17 cellular contexts compared by ENCODE assay signal in genomic region chr9:121326924-121327613, GRCh38. TPM values are rescaled to one million over a fixed set of nuclear protein-coding genes. Genes with fewer than 3 reads are reported as not detected.
DNase-seq lines count a peak whose midpoint lies in the region; ATAC-seq and TF ChIP-seq lines count a peak whose summit lies in the region.
"Had no signal": no experiment of that assay in that cellular context is flagged by ENCODE, and none has a peak within 500 bp of the region (broad histone marks: within the 10 kb centered on the region; RNA-seq: fewer than 3 reads in every experiment).

No MANE protein-coding gene starts in this region.

- H3K27me3 ChIP-seq in heart left ventricle (no peaks in the 10 kb centered on the region), gastrocnemius medialis (no peaks in the 10 kb centered on the region), vagina (no peaks in the 10 kb centered on the region)
- H3K27me3 ChIP-seq: hepatocyte had no signal

- no peak for TF ChIP-seq CTCF in heart left ventricle (IDR thresholded peaks at IDR 0.05)
- TF ChIP-seq CTCF in gastrocnemius medialis (IDR thresholded peaks at IDR 0.05 in 4 of 5, conservative IDR thresholded peaks at IDR 0.05 in 1 of 5): no peak
- no peak for TF ChIP-seq CTCF in vagina (IDR thresholded peaks at IDR 0.05)

- in situ Hi-C loops in gastrocnemius medialis (cut with MboI; ENCODE audit: low sequenced_read_pairs in 4 of 4): loop anchor here in 3 of 4 donors (5.0 to 10.0 kb wide), 2 partner anchors 48 to 70 kb away; partner anchors contain the start of gene STOM (in 2 of the 3)

- intact Hi-C loops in heart left ventricle (cut with DNase I) (loop anchor here in 4 of 10 donors (1.0 to 2.0 kb wide), 4 partner anchors 18 to 43 kb away; partner anchors contain the start of gene STOM (in 2 of the 4)), cardiac septum (cut with DNase I) (loop anchor here (1.0 to 2.0 kb wide), 3 partner anchors 24 to 45 kb away; partner anchors contain the start of gene STOM), gastrocnemius medialis (cut with DNase I; ENCODE audit: low total_unique reads) (loop anchor here (1.0 to 2.0 kb wide), 2 partner anchors 40 to 43 kb away; partner anchors contain the start of gene STOM), vagina (cut with DNase I) (loop anchor here (2.0 kb wide), 1 partner anchor 46 kb away; no protein-coding TSS in a partner anchor)

- H3K4me3 ChIP-seq in heart left ventricle (peak overlapping the region in 3 of 12 donors; percentile 9 to 29 (median 22)), gastrocnemius medialis (peak overlapping the region in 3 of 4 donors; percentile 5 to 25 (median 6)), vagina (no peak overlapping the region)
- H3K4me3 ChIP-seq: hepatocyte had no signal

- ATAC-seq in heart left ventricle (no peak), left lobe of liver (peak; percentile 43), gastrocnemius medialis (no peak), HG02763 (IDR thresholded peaks at IDR 0.05; ENCODE audit: unreplicated experiment) (no peak)
- ATAC-seq: activated CD8-positive, alpha-beta memory T cell treated with anti-CD3 and anti-CD28 coated beads, Interleukin-2, amount 10 ng/mL, durations not matched to agents 7 days and 5 days had no signal

- DNase-seq in heart left ventricle (peak in 1 of 5 donors; percentile 25), cardiac septum (ENCODE audit: low spot score) (no peak), left lobe of liver (ENCODE audit: low spot score) (no peak), gastrocnemius medialis (no peak), vagina (ENCODE audit: extremely low spot score in 2 of 2) (peak in 1 of 2 donors; percentile 86), mesenteric fat pad (ENCODE audit: low spot score) (no peak), DMS53 (lab: John Stamatoyannopoulos, UW) (no peak)
- DNase-seq: activated B cell treated with CpG ODN at 0.5 μM for 24 hours; activated CD8-positive, alpha-beta memory T cell treated with anti-CD3 and anti-CD28 coated beads, Interleukin-2, amount 10 ng/mL, durations not matched to agents 7 days and 5 days; activated naive CD4-positive, alpha-beta T cell treated with Interleukin-2 at 50 U/mL for 16 hours; CD4-positive, alpha-beta T cell; central memory CD4-positive, alpha-beta T cell; HCEC 1CT; MV-4-11; OCI-M1 had no signal

- TF ChIP-seq POLR2A in heart left ventricle (IDR thresholded peaks at IDR 0.05) (no peak), gastrocnemius medialis (IDR thresholded peaks at IDR 0.05) (no peak), vagina (IDR thresholded peaks at IDR 0.05) (no peak)

- peak overlapping the region; percentile 80 to 98 (median 93) for H3K27ac ChIP-seq in heart left ventricle
- H3K27ac ChIP-seq in gastrocnemius medialis: peak overlapping the region; percentile 88 to 91 (median 88)
- peak overlapping the region; percentile 98 for H3K27ac ChIP-seq in vagina
- H3K27ac ChIP-seq: hepatocyte had no signal

- 80 to 90% (median 84%) methylated on average over 10 to 11 of the region's 11 CpGs for WGBS in heart left ventricle, 4 donors

- H3K36me3 ChIP-seq in heart left ventricle (peaks cover 0 to 100% (median 97%) of the 10 kb centered on the region in 9 donors), gastrocnemius medialis (peaks cover 0 to 84% of the 10 kb centered on the region in 2 donors), vagina (peaks cover 15 to 96% of the 10 kb centered on the region in 2 donors)

- H3K9me3 ChIP-seq in heart left ventricle (no peaks in the 10 kb centered on the region), gastrocnemius medialis (no peaks in the 10 kb centered on the region), vagina (no peaks in the 10 kb centered on the region)

- peaks cover 6 to 98% (median 52%) of the 10 kb centered on the region in 12 donors for H3K4me1 ChIP-seq in heart left ventricle
- peaks cover 33 to 35% of the 10 kb centered on the region in 2 donors for H3K4me1 ChIP-seq in gastrocnemius medialis
- H3K4me1 ChIP-seq in vagina: peaks cover 74% of the 10 kb centered on the region

RNA-seq across cellular contexts. Expression of gene STOM, which starts 43.0 kb away (rescaled TPM):
- 100 to 1,000 TPM; 125 to 239 (median 154) TPM for total RNA-seq in heart left ventricle
- polyA plus RNA-seq in heart left ventricle: 100 to 1,000 TPM; 129 to 148 TPM
- 191 TPM for total RNA-seq in cardiac septum
- total RNA-seq in left lobe of liver: 217 TPM
- 10 to 100 TPM; 60.0 to 89.5 (median 76.3) TPM for total RNA-seq in gastrocnemius medialis
- 263 TPM for total RNA-seq in vagina
- total RNA-seq in mesenteric fat pad: 620 TPM

RNA-seq across cellular contexts. Expression of gene GSN, which starts 59.1 kb away (rescaled TPM):
- 1,000 to 10,000 TPM in 2 of 9 donors, 100 to 1,000 TPM in 7; 422 to 2,088 (median 703) TPM for total RNA-seq in heart left ventricle
- polyA plus RNA-seq in heart left ventricle: 100 to 1,000 TPM; 379 to 481 TPM
- 855 TPM for total RNA-seq in cardiac septum
- total RNA-seq in left lobe of liver: 30.8 TPM
- total RNA-seq in gastrocnemius medialis: 100 to 1,000 TPM; 487 to 785 (median 662) TPM
- total RNA-seq in vagina: 2,053 TPM
- 843 TPM for total RNA-seq in mesenteric fat pad

Comparison
In these comparisons a context has a peak if more than half of its experiments do, and no peak if none do; other contexts are left out.
1. H3K4me3 ChIP-seq: peak in gastrocnemius medialis (3 of 4); none in vagina (0 of 2).
2. RNA of gene GSN, which starts 59.1 kb away (total RNA-seq): 2,053 TPM in vagina (single experiment), 855 TPM in cardiac septum (single experiment), 843 TPM in mesenteric fat pad (single experiment), 487 to 785 TPM in gastrocnemius medialis and 422 to 2,088 TPM in heart left ventricle; 30.8 TPM in left lobe of liver (single experiment); every median in the first group is over 10 times any median in the second.
3. Peak in every context shown above with its lines, with median percentiles within 50 percentile points of each other: H3K27ac ChIP-seq.